ENCODE assay signal across 28 cellular contexts in the genomic region with DNA sequence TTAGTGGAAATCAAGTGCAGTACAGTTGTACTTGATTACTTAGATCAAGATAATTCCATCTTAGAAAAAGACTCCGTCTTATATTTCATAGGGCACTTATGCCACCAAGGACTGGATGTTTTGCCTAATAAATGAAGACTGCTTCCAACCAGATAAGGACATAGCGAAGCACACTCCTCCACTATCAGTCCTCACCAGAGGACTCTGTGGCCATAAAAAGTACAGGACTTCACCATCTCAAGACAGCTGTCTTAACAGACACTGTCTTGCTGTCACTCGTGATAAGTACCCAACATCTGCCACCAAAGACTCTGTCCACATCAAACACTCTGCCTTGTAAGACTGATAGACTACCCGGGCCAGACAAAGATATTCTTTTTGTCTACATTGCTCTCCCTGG.
"Had no signal": no experiment of that assay in that cellular context is flagged by ENCODE, and none has a peak within 500 bp of the region (broad histone marks: within the 10 kb centered on the region; RNA-seq: fewer than 3 reads in every experiment).

No MANE protein-coding gene starts in this region.

- DNase-seq: effector CD8-positive, alpha-beta T cell; endodermal cell; foreskin keratinocyte; heart left ventricle; hippocampal formation; left cardiac atrium; left lung; mesenchymal stem cell; naive thymus-derived CD4-positive, alpha-beta T cell; stimulated activated CD4-positive, alpha-beta T cell treated with anti-CD3 and anti-CD28 coated beads, Interleukin-12 subunit alpha, Interleukin-12 subunit beta, amount 100 ng/mL, for 4 hours; stimulated activated CD4-positive, alpha-beta T cell treated with anti-CD3 and anti-CD28 coated beads, Interleukin-1b, Interleukin-23, amount 100 ng/mL, for 48 hours; stimulated activated CD4-positive, alpha-beta T cell treated with anti-CD3 and anti-CD28 coated beads, Interleukin-4, amount 100 ng/mL, for 1 hour; stimulated activated CD8-positive, alpha-beta memory T cell treated with anti-CD3 and anti-CD28 coated beads, Interleukin-4, amount 100 ng/mL, for 48 hours; stimulated activated naive CD4-positive, alpha-beta T cell; stimulated activated naive CD8-positive, alpha-beta T cell treated with anti-CD3 and anti-CD28 coated beads, Interleukin-15, amount 100 ng/mL, for 72 hours; transverse colon; upper lobe of right lung; uterus had no signal

- H3K9me3 ChIP-seq: esophagus muscularis mucosa, gastroesophageal sphincter, left lung, right atrium auricular region, suprapubic skin, transverse colon, upper lobe of right lung, uterus had no signal

- H3K9ac ChIP-seq: neural progenitor cell, parathyroid adenoma had no signal

- H3K36me3 ChIP-seq: esophagus muscularis mucosa, gastroesophageal sphincter, heart left ventricle, left lung, neural progenitor cell, right atrium auricular region, suprapubic skin, transverse colon, upper lobe of right lung, uterus had no signal

- H3K4me1 ChIP-seq: esophagus muscularis mucosa, gastroesophageal sphincter, heart left ventricle, left lung, neural progenitor cell, parathyroid adenoma, right atrium auricular region, suprapubic skin, transverse colon, upper lobe of right lung, uterus had no signal

- ATAC-seq: foreskin keratinocyte; gastroesophageal sphincter; heart left ventricle; left cardiac atrium; left lung; naive thymus-derived CD4-positive, alpha-beta T cell; sciatic nerve; stimulated activated naive CD8-positive, alpha-beta T cell treated with anti-CD3 and anti-CD28 coated beads, Interleukin-15, amount 100 ng/mL, for 72 hours; upper lobe of right lung had no signal

- H3K27me3 ChIP-seq: esophagus muscularis mucosa, foreskin keratinocyte, gastroesophageal sphincter, heart left ventricle, left lung, neural progenitor cell, right atrium auricular region, suprapubic skin, transverse colon, upper lobe of right lung, uterus had no signal

- H3K79me2 ChIP-seq: parathyroid adenoma had no signal

- H2AFZ ChIP-seq: neural progenitor cell, parathyroid adenoma had no signal

- FAIRE-seq: islet of Langerhans had no signal

- H3K4me3 ChIP-seq: esophagus muscularis mucosa, gastroesophageal sphincter, heart left ventricle, left lung, neural progenitor cell, right atrium auricular region, smooth muscle cell, suprapubic skin, transverse colon, upper lobe of right lung, uterus had no signal

- H3K4me2 ChIP-seq: neural progenitor cell, smooth muscle cell had no signal

- H3K27ac ChIP-seq: epithelial cell of prostate, esophagus muscularis mucosa, foreskin keratinocyte, gastroesophageal sphincter, heart left ventricle, left lung, neural progenitor cell, parathyroid adenoma, right atrium auricular region, suprapubic skin, transverse colon, upper lobe of right lung, uterus had no signal
